22 cellular contexts compared by ENCODE assay signal in the genomic region with DNA sequence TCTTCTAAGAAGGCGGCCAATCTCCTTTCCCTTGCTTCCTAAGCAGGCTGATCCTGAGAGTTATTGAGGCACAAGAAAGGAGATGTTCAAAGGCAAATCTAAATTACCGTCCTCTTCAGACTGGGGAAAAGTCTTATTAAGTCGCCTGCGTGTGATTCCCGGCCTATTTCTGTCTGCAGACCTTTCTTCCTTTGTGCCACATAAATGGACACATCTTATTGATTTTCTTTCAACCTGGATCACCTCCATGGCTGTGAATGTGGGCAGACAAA.
"Had no signal": no experiment of that assay in that cellular context is flagged by ENCODE, and none has a peak within 500 bp of the region (broad histone marks: within the 10 kb centered on the region; RNA-seq: fewer than 3 reads in every experiment).

No MANE protein-coding gene starts in this region.

- H3K9me3 Mint-ChIP-seq: activated CD4-positive, alpha-beta memory T cell treated with anti-CD3 and anti-CD28 coated beads for 36 hours; activated CD4-positive, alpha-beta T cell treated with anti-CD3 and anti-CD28 coated beads, Interleukin-2, amount 10 ng/mL, durations not matched to agents 7 days and 5 days; activated naive CD4-positive, alpha-beta T cell treated with anti-CD3 and anti-CD28 coated beads, Interleukin-2, amount 50 U/mL, for 72 hours; activated naive CD8-positive, alpha-beta T cell treated with anti-CD3 and anti-CD28 coated beads, Interleukin-2, amount 50 U/mL, for 24 hours; activated T-cell treated with anti-CD3 and anti-CD28 coated beads, Interleukin-2, amount 50 U/mL, for 4 hours; brain; T-cell had no signal

- H3K27me3 Mint-ChIP-seq: activated CD4-positive, alpha-beta T cell treated with anti-CD3 and anti-CD28 coated beads, Interleukin-2, amount 10 ng/mL, durations not matched to agents 7 days and 5 days; activated naive CD8-positive, alpha-beta T cell treated with anti-CD3 and anti-CD28 coated beads, Interleukin-2, amount 50 U/mL, for 24 hours had no signal

- H3K27ac Mint-ChIP-seq: activated CD4-positive, alpha-beta memory T cell treated with anti-CD3 and anti-CD28 coated beads for 36 hours; activated CD4-positive, alpha-beta T cell treated with anti-CD3 and anti-CD28 coated beads, Interleukin-2, amount 10 ng/mL, durations not matched to agents 7 days and 5 days; activated naive CD4-positive, alpha-beta T cell treated with anti-CD3 and anti-CD28 coated beads, Interleukin-2, amount 50 U/mL, for 72 hours; activated naive CD8-positive, alpha-beta T cell treated with anti-CD3 and anti-CD28 coated beads, Interleukin-2, amount 50 U/mL, for 24 hours; T-cell had no signal

- H3K36me3 Mint-ChIP-seq: activated CD4-positive, alpha-beta memory T cell treated with anti-CD3 and anti-CD28 coated beads for 36 hours; activated naive CD4-positive, alpha-beta T cell treated with anti-CD3 and anti-CD28 coated beads, Interleukin-2, amount 50 U/mL, for 72 hours; brain; T-cell had no signal

- H3K4me3 Mint-ChIP-seq: activated CD4-positive, alpha-beta memory T cell treated with anti-CD3 and anti-CD28 coated beads for 36 hours; activated CD4-positive, alpha-beta T cell treated with anti-CD3 and anti-CD28 coated beads, Interleukin-2, amount 10 ng/mL, durations not matched to agents 7 days and 5 days; activated naive CD8-positive, alpha-beta T cell treated with anti-CD3 and anti-CD28 coated beads, Interleukin-2, amount 50 U/mL, for 24 hours; activated T-cell treated with anti-CD3 and anti-CD28 coated beads, Interleukin-2, amount 50 U/mL, for 4 hours; brain; T-cell had no signal

- ATAC-seq: activated naive CD4-positive, alpha-beta T cell treated with anti-CD3 and anti-CD28 coated beads, Interleukin-2, amount 50 U/mL, for 72 hours; activated naive CD8-positive, alpha-beta T cell treated with anti-CD3 and anti-CD28 coated beads, Interleukin-2, amount 50 U/mL, for 24 hours; activated T-cell treated with anti-CD3 and anti-CD28 coated beads, Interleukin-2, amount 50 U/mL, for 4 hours; T-cell had no signal

- H3K4me1 Mint-ChIP-seq: activated CD4-positive, alpha-beta T cell treated with anti-CD3 and anti-CD28 coated beads, Interleukin-2, amount 10 ng/mL, durations not matched to agents 7 days and 5 days had no signal

- DNase-seq: activated CD4-positive, alpha-beta memory T cell treated with anti-CD3 and anti-CD28 coated beads for 36 hours; activated CD4-positive, alpha-beta T cell treated with anti-CD3 and anti-CD28 coated beads, Interleukin-2, amount 10 ng/mL, durations not matched to agents 7 days and 5 days; activated CD4-positive, CD25-positive, alpha-beta regulatory T cell; activated CD8-positive, alpha-beta memory T cell treated with anti-CD3 and anti-CD28 coated beads for 24 hours; activated effector memory CD4-positive, alpha-beta T cell treated with anti-CD3 and anti-CD28 coated beads, Interleukin-2, amount 50 U/mL, for 16 hours; activated naive CD4-positive, alpha-beta T cell treated with Interleukin-2 at 50 U/mL for 16 hours; activated naive CD8-positive, alpha-beta T cell treated with anti-CD3 and anti-CD28 coated beads, Interleukin-2, amount 50 U/mL, for 24 hours; activated T-cell treated with anti-CD3 and anti-CD28 coated beads, Interleukin-2, amount 50 U/mL, for 4 hours; amniotic stem cell; Karpas-422; MM.1S; NCI-H1105; NCI-H1436; NCI-H1694 treated with DMSO at 0.1 percent for 48 hours; NCI-H2029 treated with DMSO at 0.1 percent for 48 hours; NCI-H524; SIG-M5; T-cell; T-helper 2 cell; T1000 had no signal
